In the genomic region with DNA sequence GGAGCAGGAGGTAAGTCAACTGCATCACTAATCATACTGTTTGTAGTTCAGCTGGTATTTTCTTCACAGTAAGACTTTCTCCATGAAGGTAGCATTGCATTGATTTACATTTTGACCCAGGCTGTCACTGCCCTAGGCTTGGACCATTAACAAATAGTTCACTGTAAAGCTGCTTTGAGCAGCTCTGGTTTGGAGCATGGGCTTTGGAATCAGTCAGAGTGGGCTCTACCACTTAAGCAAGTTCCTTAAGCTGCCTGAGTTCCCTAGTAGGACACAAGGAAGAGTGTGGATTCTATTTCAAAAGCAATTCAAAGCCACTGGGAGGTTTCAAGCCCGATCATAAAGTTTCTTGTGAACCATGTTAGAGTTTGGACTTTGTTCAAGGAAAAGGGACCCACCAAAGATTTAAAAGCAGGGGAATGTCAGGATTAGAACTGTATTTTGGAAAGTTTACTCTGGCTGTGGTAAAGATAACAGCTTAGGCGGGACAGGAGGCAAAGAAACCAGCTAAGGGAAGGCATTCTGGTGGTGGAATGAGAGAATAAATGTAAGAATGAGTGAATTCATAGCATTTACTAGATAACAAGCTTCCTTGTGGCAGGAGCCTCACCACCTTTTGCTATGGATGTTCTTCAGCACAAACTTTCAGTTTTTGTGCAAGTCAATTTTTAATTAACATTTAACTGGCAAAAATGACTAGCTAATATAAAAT, we compare ENCODE assay signal across 1 cellular context.
A peak's percentile ranks its signal among the peaks of the same experiment; 100 is the strongest.
TF ChIP-seq lines count a peak whose summit lies in the region.

No MANE protein-coding gene starts in this region.

TF ChIP-seq in HepG2, 621 proteins besides CTCF, POLR2A, EP300 and RAD21 (continued from another document and continues in another):
- TF ChIP-seq, protein P1, sequence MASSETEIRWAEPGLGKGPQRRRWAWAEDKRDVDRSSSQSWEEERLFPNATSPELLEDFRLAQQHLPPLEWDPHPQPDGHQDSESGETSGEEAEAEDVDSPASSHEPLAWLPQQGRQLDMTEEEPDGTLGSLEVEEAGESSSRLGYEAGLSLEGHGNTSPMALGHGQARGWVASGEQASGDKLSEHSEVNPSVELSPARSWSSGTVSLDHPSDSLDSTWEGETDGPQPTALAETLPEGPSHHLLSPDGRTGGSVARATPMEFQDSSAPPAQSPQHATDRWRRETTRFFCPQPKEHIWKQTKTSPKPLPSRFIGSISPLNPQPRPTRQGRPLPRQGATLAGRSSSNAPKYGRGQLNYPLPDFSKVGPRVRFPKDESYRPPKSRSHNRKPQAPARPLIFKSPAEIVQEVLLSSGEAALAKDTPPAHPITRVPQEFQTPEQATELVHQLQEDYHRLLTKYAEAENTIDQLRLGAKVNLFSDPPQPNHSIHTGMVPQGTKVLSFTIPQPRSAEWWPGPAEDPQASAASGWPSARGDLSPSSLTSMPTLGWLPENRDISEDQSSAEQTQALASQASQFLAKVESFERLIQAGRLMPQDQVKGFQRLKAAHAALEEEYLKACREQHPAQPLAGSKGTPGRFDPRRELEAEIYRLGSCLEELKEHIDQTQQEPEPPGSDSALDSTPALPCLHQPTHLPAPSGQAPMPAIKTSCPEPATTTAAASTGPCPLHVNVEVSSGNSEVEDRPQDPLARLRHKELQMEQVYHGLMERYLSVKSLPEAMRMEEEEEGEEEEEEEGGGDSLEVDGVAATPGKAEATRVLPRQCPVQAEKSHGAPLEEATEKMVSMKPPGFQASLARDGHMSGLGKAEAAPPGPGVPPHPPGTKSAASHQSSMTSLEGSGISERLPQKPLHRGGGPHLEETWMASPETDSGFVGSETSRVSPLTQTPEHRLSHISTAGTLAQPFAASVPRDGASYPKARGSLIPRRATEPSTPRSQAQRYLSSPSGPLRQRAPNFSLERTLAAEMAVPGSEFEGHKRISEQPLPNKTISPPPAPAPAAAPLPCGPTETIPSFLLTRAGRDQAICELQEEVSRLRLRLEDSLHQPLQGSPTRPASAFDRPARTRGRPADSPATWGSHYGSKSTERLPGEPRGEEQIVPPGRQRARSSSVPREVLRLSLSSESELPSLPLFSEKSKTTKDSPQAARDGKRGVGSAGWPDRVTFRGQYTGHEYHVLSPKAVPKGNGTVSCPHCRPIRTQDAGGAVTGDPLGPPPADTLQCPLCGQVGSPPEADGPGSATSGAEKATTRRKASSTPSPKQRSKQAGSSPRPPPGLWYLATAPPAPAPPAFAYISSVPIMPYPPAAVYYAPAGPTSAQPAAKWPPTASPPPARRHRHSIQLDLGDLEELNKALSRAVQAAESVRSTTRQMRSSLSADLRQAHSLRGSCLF (CRISPR knock-in tag; IDR thresholded peaks at IDR 0.05; ENCODE audit: borderline replicate concordance): no peak
- TF ChIP-seq, protein P2, sequence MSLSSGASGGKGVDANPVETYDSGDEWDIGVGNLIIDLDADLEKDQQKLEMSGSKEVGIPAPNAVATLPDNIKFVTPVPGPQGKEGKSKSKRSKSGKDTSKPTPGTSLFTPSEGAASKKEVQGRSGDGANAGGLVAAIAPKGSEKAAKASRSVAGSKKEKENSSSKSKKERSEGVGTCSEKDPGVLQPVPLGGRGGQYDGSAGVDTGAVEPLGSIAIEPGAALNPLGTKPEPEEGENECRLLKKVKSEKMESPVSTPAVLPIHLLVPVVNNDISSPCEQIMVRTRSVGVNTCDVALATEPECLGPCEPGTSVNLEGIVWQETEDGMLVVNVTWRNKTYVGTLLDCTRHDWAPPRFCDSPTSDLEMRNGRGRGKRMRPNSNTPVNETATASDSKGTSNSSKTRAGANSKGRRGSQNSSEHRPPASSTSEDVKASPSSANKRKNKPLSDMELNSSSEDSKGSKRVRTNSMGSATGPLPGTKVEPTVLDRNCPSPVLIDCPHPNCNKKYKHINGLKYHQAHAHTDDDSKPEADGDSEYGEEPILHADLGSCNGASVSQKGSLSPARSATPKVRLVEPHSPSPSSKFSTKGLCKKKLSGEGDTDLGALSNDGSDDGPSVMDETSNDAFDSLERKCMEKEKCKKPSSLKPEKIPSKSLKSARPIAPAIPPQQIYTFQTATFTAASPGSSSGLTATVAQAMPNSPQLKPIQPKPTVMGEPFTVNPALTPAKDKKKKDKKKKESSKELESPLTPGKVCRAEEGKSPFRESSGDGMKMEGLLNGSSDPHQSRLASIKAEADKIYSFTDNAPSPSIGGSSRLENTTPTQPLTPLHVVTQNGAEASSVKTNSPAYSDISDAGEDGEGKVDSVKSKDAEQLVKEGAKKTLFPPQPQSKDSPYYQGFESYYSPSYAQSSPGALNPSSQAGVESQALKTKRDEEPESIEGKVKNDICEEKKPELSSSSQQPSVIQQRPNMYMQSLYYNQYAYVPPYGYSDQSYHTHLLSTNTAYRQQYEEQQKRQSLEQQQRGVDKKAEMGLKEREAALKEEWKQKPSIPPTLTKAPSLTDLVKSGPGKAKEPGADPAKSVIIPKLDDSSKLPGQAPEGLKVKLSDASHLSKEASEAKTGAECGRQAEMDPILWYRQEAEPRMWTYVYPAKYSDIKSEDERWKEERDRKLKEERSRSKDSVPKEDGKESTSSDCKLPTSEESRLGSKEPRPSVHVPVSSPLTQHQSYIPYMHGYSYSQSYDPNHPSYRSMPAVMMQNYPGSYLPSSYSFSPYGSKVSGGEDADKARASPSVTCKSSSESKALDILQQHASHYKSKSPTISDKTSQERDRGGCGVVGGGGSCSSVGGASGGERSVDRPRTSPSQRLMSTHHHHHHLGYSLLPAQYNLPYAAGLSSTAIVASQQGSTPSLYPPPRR (CRISPR knock-in tag; IDR thresholded peaks at IDR 0.05; ENCODE audit: borderline replicate concordance): no peak
- TF ChIP-seq, protein P3, sequence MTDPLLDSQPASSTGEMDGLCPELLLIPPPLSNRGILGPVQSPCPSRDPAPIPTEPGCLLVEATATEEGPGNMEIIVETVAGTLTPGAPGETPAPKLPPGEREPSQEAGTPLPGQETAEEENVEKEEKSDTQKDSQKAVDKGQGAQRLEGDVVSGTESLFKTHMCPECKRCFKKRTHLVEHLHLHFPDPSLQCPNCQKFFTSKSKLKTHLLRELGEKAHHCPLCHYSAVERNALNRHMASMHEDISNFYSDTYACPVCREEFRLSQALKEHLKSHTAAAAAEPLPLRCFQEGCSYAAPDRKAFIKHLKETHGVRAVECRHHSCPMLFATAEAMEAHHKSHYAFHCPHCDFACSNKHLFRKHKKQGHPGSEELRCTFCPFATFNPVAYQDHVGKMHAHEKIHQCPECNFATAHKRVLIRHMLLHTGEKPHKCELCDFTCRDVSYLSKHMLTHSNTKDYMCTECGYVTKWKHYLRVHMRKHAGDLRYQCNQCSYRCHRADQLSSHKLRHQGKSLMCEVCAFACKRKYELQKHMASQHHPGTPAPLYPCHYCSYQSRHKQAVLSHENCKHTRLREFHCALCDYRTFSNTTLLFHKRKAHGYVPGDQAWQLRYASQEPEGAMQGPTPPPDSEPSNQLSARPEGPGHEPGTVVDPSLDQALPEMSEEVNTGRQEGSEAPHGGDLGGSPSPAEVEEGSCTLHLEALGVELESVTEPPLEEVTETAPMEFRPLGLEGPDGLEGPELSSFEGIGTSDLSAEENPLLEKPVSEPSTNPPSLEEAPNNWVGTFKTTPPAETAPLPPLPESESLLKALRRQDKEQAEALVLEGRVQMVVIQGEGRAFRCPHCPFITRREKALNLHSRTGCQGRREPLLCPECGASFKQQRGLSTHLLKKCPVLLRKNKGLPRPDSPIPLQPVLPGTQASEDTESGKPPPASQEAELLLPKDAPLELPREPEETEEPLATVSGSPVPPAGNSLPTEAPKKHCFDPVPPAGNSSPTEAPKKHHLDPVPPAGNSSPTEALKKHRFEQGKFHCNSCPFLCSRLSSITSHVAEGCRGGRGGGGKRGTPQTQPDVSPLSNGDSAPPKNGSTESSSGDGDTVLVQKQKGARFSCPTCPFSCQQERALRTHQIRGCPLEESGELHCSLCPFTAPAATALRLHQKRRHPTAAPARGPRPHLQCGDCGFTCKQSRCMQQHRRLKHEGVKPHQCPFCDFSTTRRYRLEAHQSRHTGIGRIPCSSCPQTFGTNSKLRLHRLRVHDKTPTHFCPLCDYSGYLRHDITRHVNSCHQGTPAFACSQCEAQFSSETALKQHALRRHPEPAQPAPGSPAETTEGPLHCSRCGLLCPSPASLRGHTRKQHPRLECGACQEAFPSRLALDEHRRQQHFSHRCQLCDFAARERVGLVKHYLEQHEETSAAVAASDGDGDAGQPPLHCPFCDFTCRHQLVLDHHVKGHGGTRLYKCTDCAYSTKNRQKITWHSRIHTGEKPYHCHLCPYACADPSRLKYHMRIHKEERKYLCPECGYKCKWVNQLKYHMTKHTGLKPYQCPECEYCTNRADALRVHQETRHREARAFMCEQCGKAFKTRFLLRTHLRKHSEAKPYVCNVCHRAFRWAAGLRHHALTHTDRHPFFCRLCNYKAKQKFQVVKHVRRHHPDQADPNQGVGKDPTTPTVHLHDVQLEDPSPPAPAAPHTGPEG (CRISPR knock-in tag; IDR thresholded peaks at IDR 0.05): peak; percentile 2; the same call in 1 of the 2 replicates
- TF ChIP-seq BCL6 (CRISPR knock-in tag; IDR thresholded peaks at IDR 0.05) (no peak), NFKBIZ (CRISPR knock-in tag; IDR thresholded peaks at IDR 0.05) (no peak; the same call in 1 of the 2 replicates), ZNF605 (CRISPR knock-in tag; IDR thresholded peaks at IDR 0.05) (no peak), FOXC1 (CRISPR knock-in tag; IDR thresholded peaks at IDR 0.05; ENCODE audit: borderline replicate concordance) (no peak), ZEB1 (IDR thresholded peaks at IDR 0.05; ENCODE audit: insufficient replicate concordance, low read depth) (no peak), SNAPC2 (CRISPR knock-in tag; IDR thresholded peaks at IDR 0.05) (no peak), CCAR2 (optimal IDR thresholded peaks at IDR 0.05; ENCODE audit: low read depth, low read length) (no peak), HNF4G (IDR thresholded peaks at IDR 0.05; ENCODE audit: borderline replicate concordance, low read depth, low read length) (peak; percentile 47), HNF4G (CRISPR knock-in tag; IDR thresholded peaks at IDR 0.05; ENCODE audit: borderline replicate concordance, low read depth) (no peak), ZNF816 (CRISPR knock-in tag; IDR thresholded peaks at IDR 0.05; ENCODE audit: borderline replicate concordance) (no peak), REPIN1 (CRISPR knock-in tag; IDR thresholded peaks at IDR 0.05; ENCODE audit: borderline replicate concordance, low read depth) (0 out of 2 replicates have a peak, but pooled peaks have one; percentile 19), ZSCAN30 (CRISPR knock-in tag; IDR thresholded peaks at IDR 0.05) (no peak; the same call in 1 of the 2 replicates), TEAD3 (CRISPR knock-in tag; optimal IDR thresholded peaks at IDR 0.05; ENCODE audit: borderline replicate concordance) (no peak)
- TF ChIP-seq, protein P4, sequence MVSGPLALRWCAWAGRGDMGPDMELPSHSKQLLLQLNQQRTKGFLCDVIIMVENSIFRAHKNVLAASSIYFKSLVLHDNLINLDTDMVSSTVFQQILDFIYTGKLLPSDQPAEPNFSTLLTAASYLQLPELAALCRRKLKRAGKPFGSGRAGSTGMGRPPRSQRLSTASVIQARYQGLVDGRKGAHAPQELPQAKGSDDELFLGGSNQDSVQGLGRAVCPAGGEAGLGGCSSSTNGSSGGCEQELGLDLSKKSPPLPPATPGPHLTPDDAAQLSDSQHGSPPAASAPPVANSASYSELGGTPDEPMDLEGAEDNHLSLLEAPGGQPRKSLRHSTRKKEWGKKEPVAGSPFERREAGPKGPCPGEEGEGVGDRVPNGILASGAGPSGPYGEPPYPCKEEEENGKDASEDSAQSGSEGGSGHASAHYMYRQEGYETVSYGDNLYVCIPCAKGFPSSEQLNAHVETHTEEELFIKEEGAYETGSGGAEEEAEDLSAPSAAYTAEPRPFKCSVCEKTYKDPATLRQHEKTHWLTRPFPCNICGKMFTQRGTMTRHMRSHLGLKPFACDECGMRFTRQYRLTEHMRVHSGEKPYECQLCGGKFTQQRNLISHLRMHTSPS (CRISPR knock-in tag; IDR thresholded peaks at IDR 0.05; ENCODE audit: low read depth): no peak
- TF ChIP-seq, protein P5, sequence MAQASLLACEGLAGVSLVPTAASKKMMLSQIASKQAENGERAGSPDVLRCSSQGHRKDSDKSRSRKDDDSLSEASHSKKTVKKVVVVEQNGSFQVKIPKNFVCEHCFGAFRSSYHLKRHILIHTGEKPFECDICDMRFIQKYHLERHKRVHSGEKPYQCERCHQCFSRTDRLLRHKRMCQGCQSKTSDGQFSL (CRISPR knock-in tag; IDR thresholded peaks at IDR 0.05): no peak
- TF ChIP-seq, protein P6, sequence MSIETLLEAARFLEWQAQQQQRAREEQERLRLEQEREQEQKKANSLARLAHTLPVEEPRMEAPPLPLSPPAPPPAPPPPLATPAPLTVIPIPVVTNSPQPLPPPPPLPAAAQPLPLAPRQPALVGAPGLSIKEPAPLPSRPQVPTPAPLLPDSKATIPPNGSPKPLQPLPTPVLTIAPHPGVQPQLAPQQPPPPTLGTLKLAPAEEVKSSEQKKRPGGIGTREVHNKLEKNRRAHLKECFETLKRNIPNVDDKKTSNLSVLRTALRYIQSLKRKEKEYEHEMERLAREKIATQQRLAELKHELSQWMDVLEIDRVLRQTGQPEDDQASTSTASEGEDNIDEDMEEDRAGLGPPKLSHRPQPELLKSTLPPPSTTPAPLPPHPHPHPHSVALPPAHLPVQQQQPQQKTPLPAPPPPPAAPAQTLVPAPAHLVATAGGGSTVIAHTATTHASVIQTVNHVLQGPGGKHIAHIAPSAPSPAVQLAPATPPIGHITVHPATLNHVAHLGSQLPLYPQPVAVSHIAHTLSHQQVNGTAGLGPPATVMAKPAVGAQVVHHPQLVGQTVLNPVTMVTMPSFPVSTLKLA (IDR thresholded peaks at IDR 0.05): no peak
- TF ChIP-seq, protein P7, sequence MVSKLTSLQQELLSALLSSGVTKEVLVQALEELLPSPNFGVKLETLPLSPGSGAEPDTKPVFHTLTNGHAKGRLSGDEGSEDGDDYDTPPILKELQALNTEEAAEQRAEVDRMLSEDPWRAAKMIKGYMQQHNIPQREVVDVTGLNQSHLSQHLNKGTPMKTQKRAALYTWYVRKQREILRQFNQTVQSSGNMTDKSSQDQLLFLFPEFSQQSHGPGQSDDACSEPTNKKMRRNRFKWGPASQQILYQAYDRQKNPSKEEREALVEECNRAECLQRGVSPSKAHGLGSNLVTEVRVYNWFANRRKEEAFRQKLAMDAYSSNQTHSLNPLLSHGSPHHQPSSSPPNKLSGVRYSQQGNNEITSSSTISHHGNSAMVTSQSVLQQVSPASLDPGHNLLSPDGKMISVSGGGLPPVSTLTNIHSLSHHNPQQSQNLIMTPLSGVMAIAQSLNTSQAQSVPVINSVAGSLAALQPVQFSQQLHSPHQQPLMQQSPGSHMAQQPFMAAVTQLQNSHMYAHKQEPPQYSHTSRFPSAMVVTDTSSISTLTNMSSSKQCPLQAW (CRISPR knock-in tag; IDR thresholded peaks at IDR 0.05): no peak
- TF ChIP-seq, protein P8, sequence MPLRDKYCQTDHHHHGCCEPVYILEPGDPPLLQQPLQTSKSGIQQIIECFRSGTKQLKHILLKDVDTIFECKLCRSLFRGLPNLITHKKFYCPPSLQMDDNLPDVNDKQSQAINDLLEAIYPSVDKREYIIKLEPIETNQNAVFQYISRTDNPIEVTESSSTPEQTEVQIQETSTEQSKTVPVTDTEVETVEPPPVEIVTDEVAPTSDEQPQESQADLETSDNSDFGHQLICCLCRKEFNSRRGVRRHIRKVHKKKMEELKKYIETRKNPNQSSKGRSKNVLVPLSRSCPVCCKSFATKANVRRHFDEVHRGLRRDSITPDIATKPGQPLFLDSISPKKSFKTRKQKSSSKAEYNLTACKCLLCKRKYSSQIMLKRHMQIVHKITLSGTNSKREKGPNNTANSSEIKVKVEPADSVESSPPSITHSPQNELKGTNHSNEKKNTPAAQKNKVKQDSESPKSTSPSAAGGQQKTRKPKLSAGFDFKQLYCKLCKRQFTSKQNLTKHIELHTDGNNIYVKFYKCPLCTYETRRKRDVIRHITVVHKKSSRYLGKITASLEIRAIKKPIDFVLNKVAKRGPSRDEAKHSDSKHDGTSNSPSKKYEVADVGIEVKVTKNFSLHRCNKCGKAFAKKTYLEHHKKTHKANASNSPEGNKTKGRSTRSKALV (CRISPR knock-in tag; IDR thresholded peaks at IDR 0.05): no peak
- TF ChIP-seq, protein P9, sequence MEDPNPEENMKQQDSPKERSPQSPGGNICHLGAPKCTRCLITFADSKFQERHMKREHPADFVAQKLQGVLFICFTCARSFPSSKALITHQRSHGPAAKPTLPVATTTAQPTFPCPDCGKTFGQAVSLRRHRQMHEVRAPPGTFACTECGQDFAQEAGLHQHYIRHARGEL (CRISPR knock-in tag; IDR thresholded peaks at IDR 0.05): no peak
